19 cellular contexts compared by ENCODE assay signal in the genomic region with DNA sequence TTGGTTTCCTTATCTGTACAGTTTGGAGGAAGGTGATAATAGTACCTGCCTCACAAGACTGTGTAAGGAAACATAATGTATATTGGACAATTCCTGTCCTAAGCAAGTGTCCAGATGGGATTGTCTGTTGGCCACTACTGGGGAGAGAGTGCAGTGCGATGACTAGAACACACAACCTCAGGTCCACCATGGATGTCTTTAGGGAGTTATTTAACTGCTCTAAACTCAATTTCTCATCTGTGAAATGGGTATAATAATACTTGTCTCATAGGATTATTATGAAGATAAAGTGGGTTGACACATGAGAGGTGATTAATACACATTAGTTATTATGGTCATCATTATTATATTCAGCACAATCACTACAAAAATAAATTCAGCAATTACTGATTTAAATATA.
DNase-seq lines count a peak whose midpoint lies in the region; ATAC-seq and TF ChIP-seq lines count a peak whose summit lies in the region.
"Had no signal": no experiment of that assay in that cellular context is flagged by ENCODE, and none has a peak within 500 bp of the region (broad histone marks: within the 10 kb centered on the region; RNA-seq: fewer than 3 reads in every experiment).

No MANE protein-coding gene starts in this region.

- H3K36me3 Mint-ChIP-seq in natural killer cell: no peaks in the 10 kb centered on the region
- H3K36me3 Mint-ChIP-seq in natural killer cell treated with Interleukin-12 subunit alpha and Interleukin-12 subunit beta and Interleukin-15 and Interleukin-18, amount 100 ng/mL, for 72 hours: no peaks in the 10 kb centered on the region
- peaks cover 18% of the 10 kb centered on the region for H3K36me3 Mint-ChIP-seq in memory B cell

- H3K4me1 Mint-ChIP-seq in natural killer cell: peaks cover 28 to 36% of the 10 kb centered on the region in 2 donors
- peaks cover 17 to 23% of the 10 kb centered on the region in 2 donors for H3K4me1 Mint-ChIP-seq in natural killer cell treated with Interleukin-12 subunit alpha and Interleukin-12 subunit beta and Interleukin-15 and Interleukin-18, amount 100 ng/mL, for 72 hours (ENCODE audit: low read depth in 2 of 2)
- H3K4me1 Mint-ChIP-seq in memory B cell: peaks cover 9% of the 10 kb centered on the region

- H3K9me3 ChIP-seq in heart left ventricle: no peaks in the 10 kb centered on the region
- H3K9me3 ChIP-seq: BLaER1 treated with 17β-estradiol and CSF1 and Interleukin-3, amounts not matched to agents 10 nM and 100 nM had no signal

- H3K4me1 ChIP-seq in heart left ventricle: peaks cover 0 to 62% (median 26%) of the 10 kb centered on the region in 12 donors
- H3K4me1 ChIP-seq: BLaER1 treated with 17β-estradiol and CSF1 and Interleukin-3, amounts not matched to agents 10 nM and 100 nM had no signal

- peak overlapping the region in 8 of 12 donors; percentile 0 to 56 (median 25) for H3K27ac ChIP-seq in heart left ventricle
- H3K27ac ChIP-seq: BLaER1 treated with 17β-estradiol and CSF1 and Interleukin-3, amounts not matched to agents 10 nM and 100 nM had no signal

- no peak overlapping the region for H3K4me3 ChIP-seq in heart left ventricle
- H3K4me3 ChIP-seq: BLaER1 treated with 17β-estradiol and CSF1 and Interleukin-3, amounts not matched to agents 10 nM and 100 nM; GM12878; GM23338 had no signal

- no peak for TF ChIP-seq CTCF in heart left ventricle (IDR thresholded peaks at IDR 0.05)
- no peak for TF ChIP-seq CTCF in natural killer cell (IDR thresholded peaks at IDR 0.05)

- ATAC-seq in heart left ventricle (no peak), Right ventricle myocardium superior (ENCODE audit: poor library complexity) (no peak), natural killer cell (no peak), memory B cell (ENCODE audit: low read depth) (no peak), GM21381 (IDR thresholded peaks at IDR 0.05; ENCODE audit: unreplicated experiment) (no peak)
- ATAC-seq in natural killer cell treated with Interleukin-12 subunit alpha and Interleukin-12 subunit beta and Interleukin-15 and Interleukin-18, amount 100 ng/mL, for 72 hours: no peak
- ATAC-seq: CD8-positive, alpha-beta T cell; GM12878; GM23338 had no signal

- H3K27me3 Mint-ChIP-seq in natural killer cell (ENCODE audit: low read depth in 2 of 2) (no peaks in the 10 kb centered on the region), memory B cell (no peaks in the 10 kb centered on the region)
- H3K27me3 Mint-ChIP-seq in natural killer cell treated with Interleukin-12 subunit alpha and Interleukin-12 subunit beta and Interleukin-15 and Interleukin-18, amount 100 ng/mL, for 72 hours: no peaks in the 10 kb centered on the region
- H3K27me3 Mint-ChIP-seq: B cell had no signal

- no peak for TF ChIP-seq POLR2A in heart left ventricle (IDR thresholded peaks at IDR 0.05)

- 96 to 100% (median 99%) methylated on average over 1 of the region's 1 CpG for WGBS in heart left ventricle, 4 donors

- H3K27ac Mint-ChIP-seq in natural killer cell (peak overlapping the region; percentile 31 to 67), memory B cell (peak overlapping the region; percentile 58)
- H3K27ac Mint-ChIP-seq in natural killer cell treated with Interleukin-12 subunit alpha and Interleukin-12 subunit beta and Interleukin-15 and Interleukin-18, amount 100 ng/mL, for 72 hours: no peak overlapping the region
- H3K27ac Mint-ChIP-seq: B cell; CD8-positive, alpha-beta T cell; GM23338 had no signal

- intact Hi-C loops in heart left ventricle (cut with DNase I): no loop called here
- intact Hi-C loops in Right ventricle myocardium superior (cut with DNase I): no loop called here
- intact Hi-C loops in natural killer cell (cut with micrococcal nuclease): no loop called here

- H3K9me3 Mint-ChIP-seq in natural killer cell (no peaks in the 10 kb centered on the region), memory B cell (no peaks in the 10 kb centered on the region)
- no peaks in the 10 kb centered on the region for H3K9me3 Mint-ChIP-seq in natural killer cell treated with Interleukin-12 subunit alpha and Interleukin-12 subunit beta and Interleukin-15 and Interleukin-18, amount 100 ng/mL, for 72 hours
- H3K9me3 Mint-ChIP-seq: CD8-positive, alpha-beta T cell; GM23338 had no signal

- no peaks in the 10 kb centered on the region for H3K27me3 ChIP-seq in heart left ventricle
- H3K27me3 ChIP-seq: BLaER1 treated with 17β-estradiol and CSF1 and Interleukin-3, amounts not matched to agents 10 nM and 100 nM had no signal

- no peak for DNase-seq in heart left ventricle
- no peak for DNase-seq in Right ventricle myocardium superior
- DNase-seq in natural killer cell: no peak
- no peak for DNase-seq in natural killer cell treated with Interleukin-12 subunit alpha and Interleukin-12 subunit beta and Interleukin-15 and Interleukin-18, amount 100 ng/mL, for 72 hours (ENCODE audit: low spot score)
- no peak for DNase-seq in memory B cell (ENCODE audit: low spot score in 2 of 2)
- DNase-seq in NOMO-1 treated with DMSO at 0.1 percent for 48 hours (lab: John Stamatoyannopoulos, UW; ENCODE audit: unreplicated experiment): no peak
- DNase-seq: 8988T; Calu3; CD8-positive, alpha-beta T cell; DMS 273 treated with DMSO at 0.1 percent for 48 hours; DMS53; DND-41; EL; HCEC 1CT had no signal

- peaks cover 0 to 68% (median 49%) of the 10 kb centered on the region in 9 donors for H3K36me3 ChIP-seq in heart left ventricle

- no peak overlapping the region for H3K4me3 Mint-ChIP-seq in natural killer cell
- no peak overlapping the region for H3K4me3 Mint-ChIP-seq in natural killer cell treated with Interleukin-12 subunit alpha and Interleukin-12 subunit beta and Interleukin-15 and Interleukin-18, amount 100 ng/mL, for 72 hours
- no peak overlapping the region for H3K4me3 Mint-ChIP-seq in memory B cell
- H3K4me3 Mint-ChIP-seq: B cell; CD8-positive, alpha-beta T cell; GM23338 had no signal

Comparison
In these comparisons a context has a peak if more than half of its experiments do, and no peak if none do; other contexts are left out.
1. H3K27ac Mint-ChIP-seq: peak in natural killer cell (2 of 2) and memory B cell (single experiment); none in natural killer cell treated with Interleukin-12 subunit alpha and Interleukin-12 subunit beta and Interleukin-15 and Interleukin-18, amount 100 ng/mL, for 72 hours (0 of 2).